Comparison of ENCODE assay signal across 10 cellular contexts in the genomic region with DNA sequence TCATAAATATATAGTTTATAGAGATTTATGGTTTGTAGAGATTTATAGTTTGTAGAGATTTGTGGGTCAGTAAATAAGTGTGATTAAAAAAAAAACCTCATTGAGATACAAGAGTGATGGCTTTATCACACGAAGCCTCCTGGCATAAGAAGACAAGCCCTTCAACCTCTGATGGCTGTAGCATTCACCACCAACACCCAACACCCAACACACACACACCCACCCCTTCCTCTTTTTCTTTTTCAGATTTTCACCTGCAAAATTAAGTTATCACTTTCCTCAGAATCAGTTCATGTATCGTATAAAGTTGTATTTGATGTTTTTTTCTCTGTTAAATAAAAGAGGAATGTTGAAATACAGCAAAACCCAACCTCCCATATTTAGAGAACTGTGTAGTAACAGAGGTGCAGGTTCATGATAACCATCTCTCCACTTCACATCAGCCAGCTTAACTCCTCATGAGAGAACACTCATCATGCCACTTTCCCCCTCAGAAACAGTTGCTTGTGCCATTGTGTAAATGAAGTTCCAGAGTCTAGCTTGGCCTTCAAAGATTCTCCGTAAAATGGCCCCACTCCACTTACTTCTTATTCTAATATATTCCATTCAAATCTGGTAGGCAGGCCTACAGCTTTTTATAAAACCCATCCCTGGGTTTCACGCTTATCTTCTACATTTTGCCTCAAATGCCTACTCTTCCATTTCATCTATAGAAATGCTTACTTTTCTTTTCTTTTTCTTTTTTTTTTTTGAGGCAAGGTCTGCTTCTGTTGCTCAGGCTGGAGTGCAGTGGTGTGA.
DNase-seq lines count a peak whose midpoint lies in the region; ATAC-seq, FAIRE-seq and TF ChIP-seq lines count a peak whose summit lies in the region.
"Had no signal": no experiment of that assay in that cellular context is flagged by ENCODE, and none has a peak within 500 bp of the region (broad histone marks: within the 10 kb centered on the region; RNA-seq: fewer than 3 reads in every experiment).

No MANE protein-coding gene starts in this region.

- WGBS in A549 (ENCODE audit: missing lambda C conversion rate) = 70% methylated on average over 4 of the region's 4 CpGs
- 40% methylated on average over 4 of the region's 4 CpGs for whole genome bisulfite sequencing in right lobe of liver (ENCODE audit: insufficient coverage, low coverage, low lambda C conversion rate, missing lambda C conversion rate)

- H3K4me3 Mint-ChIP-seq in activated CD4-positive, alpha-beta memory T cell treated with anti-CD3 and anti-CD28 coated beads for 36 hours = peak overlapping the region; percentile 69

- TF ChIP-seq RAD21 in A549 (conservative IDR thresholded peaks at IDR 0.05 in 1 of 2, IDR thresholded peaks at IDR 0.05 in 1 of 2) = no peak

- TF ChIP-seq POLR2A in A549 (IDR thresholded peaks at IDR 0.05; ENCODE audit: low read length) (no peak), right lobe of liver (IDR thresholded peaks at IDR 0.05) (peak; percentile 24)

- peak overlapping the region; percentile 83 for H3K4me2 ChIP-seq in A549

- peaks cover 53% of the 10 kb centered on the region for H3K4me1 Mint-ChIP-seq in activated CD4-positive, alpha-beta memory T cell treated with anti-CD3 and anti-CD28 coated beads for 36 hours (ENCODE audit: low read depth)

- no peak for FAIRE-seq in A549 (lab: Jason Lieb, UNC)

- H3K36me3 ChIP-seq in HEK293 (ENCODE audit: control insufficient read depth in 2 of 2, insufficient read depth in 1 of 2, low read length in 2 of 2) = no peaks in the 10 kb centered on the region
- H3K36me3 ChIP-seq in right lobe of liver = no peaks in the 10 kb centered on the region

- H3K4me1 ChIP-seq in A549 (peaks cover 65% of the 10 kb centered on the region), HEK293 (ENCODE audit: control insufficient read depth, insufficient read depth, low read length) (peaks cover 4% of the 10 kb centered on the region), right lobe of liver (peaks cover 0 to 52% (median 28%) of the 10 kb centered on the region in 4 donors)

- no peak for DNase-seq in A549 (ENCODE audit: low read depth in 1 of 2, low spot score in 1 of 2)
- no peak for DNase-seq in activated CD4-positive, alpha-beta memory T cell treated with anti-CD3 and anti-CD28 coated beads for 36 hours
- no peak for DNase-seq in right lobe of liver
- no peak for DNase-seq in ecto neural progenitor cell (ENCODE audit: low spot score)
- no peak for DNase-seq in foreskin fibroblast
- no peak for DNase-seq in cerebellum (ENCODE audit: low spot score)
- no peak for DNase-seq in NCI-H1105 (lab: John Stamatoyannopoulos, UW)
- DNase-seq: COR-L47, head of caudate nucleus had no signal

- intact Hi-C loops in activated CD4-positive, alpha-beta memory T cell treated with anti-CD3 and anti-CD28 coated beads for 36 hours (cut with micrococcal nuclease) = loop anchor here (2.0 kb wide), 1 partner anchor 35 kb away; no protein-coding TSS in a partner anchor
- intact Hi-C loops in right lobe of liver (cut with DNase I) = no loop called here

- peak overlapping the region; percentile 67; the same call in 1 of the 3 replicates for H3K4me3 ChIP-seq in A549
- no peak overlapping the region for H3K4me3 ChIP-seq in HEK293 (ENCODE audit: low read depth, low read length)
- peak overlapping the region in 1 of 3 donors; percentile 71 for H3K4me3 ChIP-seq in right lobe of liver
- no peak overlapping the region for H3K4me3 ChIP-seq in foreskin fibroblast (ENCODE audit: low read depth in 1 of 2, low read length in 2 of 2)

- H3K36me3 Mint-ChIP-seq in activated CD4-positive, alpha-beta memory T cell treated with anti-CD3 and anti-CD28 coated beads for 36 hours = peaks cover 14% of the 10 kb centered on the region

- H3K27ac ChIP-seq in A549 (peak overlapping the region; percentile 16 to 54; a peak in 4 of 6 replicates), HEK293 (ENCODE audit: extremely low read depth, low read depth, low read length) (no peak overlapping the region), right lobe of liver (peak overlapping the region; percentile 21 to 95 (median 94))

- ATAC-seq in A549 (no peak), right lobe of liver (no peak)

- H3K27me3 ChIP-seq in right lobe of liver = no peaks in the 10 kb centered on the region

- TF ChIP-seq CTCF in A549 (IDR thresholded peaks at IDR 0.05) = no peak
- TF ChIP-seq CTCF in HEK293 (tag by site-specific recombination; IDR thresholded peaks at IDR 0.05) = no peak
- no peak for TF ChIP-seq CTCF in right lobe of liver (IDR thresholded peaks at IDR 0.05)
- TF ChIP-seq CTCF in foreskin fibroblast (IDR thresholded peaks at IDR 0.05; ENCODE audit: low read depth, low read length) = no peak

- H3K9me3 ChIP-seq in A549 (no peaks in the 10 kb centered on the region), HEK293 (ENCODE audit: control insufficient read depth, insufficient read depth, low read depth, low read length) (no peaks in the 10 kb centered on the region), right lobe of liver (no peaks in the 10 kb centered on the region)

- H3K9me3 Mint-ChIP-seq in activated CD4-positive, alpha-beta memory T cell treated with anti-CD3 and anti-CD28 coated beads for 36 hours = no peaks in the 10 kb centered on the region

- CTCF ChIA-PET in A549 (lab: Yijun Ruan, JAX) (interaction anchor here (0.6 to 11.4 kb wide), 4 partner anchors 11 to 787 kb away, joined by 3 to 91 read pairs (median 4); no protein-coding TSS in a partner anchor), HEK293 (lab: Yijun Ruan, JAX) (interaction anchor here (0.6 to 1.7 kb wide), 4 partner anchors 15 to 345 kb away, joined by 3 to 5 read pairs (median 4); no protein-coding TSS in a partner anchor)
- CTCF ChIA-PET in activated CD4-positive, alpha-beta memory T cell treated with anti-CD3 and anti-CD28 coated beads for 36 hours (lab: Charles Lee) = interaction anchor here (1.1 to 3.5 kb wide), 2 partner anchors 96 to 104 kb away, joined by 6 to 13 read pairs; no protein-coding TSS in a partner anchor

- H3K27ac Mint-ChIP-seq in activated CD4-positive, alpha-beta memory T cell treated with anti-CD3 and anti-CD28 coated beads for 36 hours = peak overlapping the region; percentile 85

- TF ChIP-seq EP300 in A549 (IDR thresholded peaks at IDR 0.05) = no peak

- POLR2A ChIA-PET in A549 (lab: Yijun Ruan, JAX) = no interaction called here
- POLR2A ChIA-PET in HEK293 (lab: Yijun Ruan, JAX) = interaction anchor here (0.6 kb wide), 1 partner anchor 35 kb away, joined by 5 read pairs; no protein-coding TSS in a partner anchor
- POLR2A ChIA-PET in activated CD4-positive, alpha-beta memory T cell treated with anti-CD3 and anti-CD28 coated beads for 36 hours (lab: Charles Lee) = interaction anchor here (0.7 to 1.0 kb wide), 3 partner anchors 10 to 75 kb away, joined by 3 read pairs; no protein-coding TSS in a partner anchor

- H3K27me3 Mint-ChIP-seq in activated CD4-positive, alpha-beta memory T cell treated with anti-CD3 and anti-CD28 coated beads for 36 hours = no peaks in the 10 kb centered on the region

TF ChIP-seq in A549, 52 proteins besides CTCF, POLR2A, EP300 and RAD21 (continues in another document):
- TF ChIP-seq KDM5A (IDR thresholded peaks at IDR 0.05) = no peak
- no peak for TF ChIP-seq JUNB (IDR thresholded peaks at IDR 0.05)
- TF ChIP-seq MAZ (IDR thresholded peaks at IDR 0.05; ENCODE audit: borderline replicate concordance, low read depth, low read length) = no peak
- TF ChIP-seq MAFK (IDR thresholded peaks at IDR 0.05; ENCODE audit: partially characterized antibody) = no peak
- no peak for TF ChIP-seq E2F6 (IDR thresholded peaks at IDR 0.05; ENCODE audit: borderline replicate concordance, low read depth)
- no peak for TF ChIP-seq ZSCAN20 (CRISPR knock-in tag; IDR thresholded peaks at IDR 0.05)
- no peak for TF ChIP-seq FOXS1 (CRISPR knock-in tag; IDR thresholded peaks at IDR 0.05)
- TF ChIP-seq POLR2AphosphoS2 (conservative IDR thresholded peaks at IDR 0.05; ENCODE audit: low read length) = no peak
- TF ChIP-seq GATA3 (IDR thresholded peaks at IDR 0.05; ENCODE audit: borderline replicate concordance) = no peak
- no peak for TF ChIP-seq BHLHE40 (IDR thresholded peaks at IDR 0.05; ENCODE audit: low read depth, low read length)
- no peak for TF ChIP-seq CBX8 (IDR thresholded peaks at IDR 0.05)

TF ChIP-seq in HEK293, 187 proteins besides CTCF, POLR2A, EP300 and RAD21:
- TF ChIP-seq ZNF366 (tag by site-specific recombination; conservative IDR thresholded peaks at IDR 0.05) (no peak), ZNF623 (tag by site-specific recombination; IDR thresholded peaks at IDR 0.05) (no peak), ZNF350 (tag by site-specific recombination; IDR thresholded peaks at IDR 0.05) (no peak), EGR2 (tag by site-specific recombination; IDR thresholded peaks at IDR 0.05; ENCODE audit: low read depth) (no peak), GLI2 (tag by site-specific recombination; IDR thresholded peaks at IDR 0.05; ENCODE audit: borderline replicate concordance, low read depth) (no peak), ZBTB21 (tag by site-specific recombination; IDR thresholded peaks at IDR 0.05) (no peak), PRDM1 (tag by site-specific recombination; IDR thresholded peaks at IDR 0.05) (peak; percentile 33; the same call in 1 of the 2 replicates)
